8 cellular contexts compared by ENCODE assay signal in genomic region chr10:119206603-119207366, GRCh38. TPM values are rescaled to one million over a fixed set of nuclear protein-coding genes. Genes with fewer than 3 reads are reported as not detected.
DNase-seq lines count a peak whose midpoint lies in the region; ATAC-seq and TF ChIP-seq lines count a peak whose summit lies in the region.

No MANE protein-coding gene starts in this region.

- peak overlapping the region; percentile 75 to 86 (median 79) for H3K4me3 ChIP-seq in BLaER1 treated with 17β-estradiol and CSF1 and Interleukin-3, amounts not matched to agents 10 nM and 100 nM
- peak overlapping the region; percentile 75 for H3K4me3 ChIP-seq in OCI-LY7 (ENCODE audit: low read depth, low read length, poor library complexity, severe bottlenecking)

- peak overlapping the region; percentile 74 to 96 (median 91) for H3K4me2 ChIP-seq in BLaER1 treated with 17β-estradiol and CSF1 and Interleukin-3, amounts not matched to agents 10 nM and 100 nM
- H3K4me2 ChIP-seq in OCI-LY7 (ENCODE audit: low read length), result peak overlapping the region; percentile 86

- H3K9me2 ChIP-seq in OCI-LY7 (ENCODE audit: insufficient read depth, low read length), result no peaks in the 10 kb centered on the region

- POLR2A ChIA-PET in OCI-LY7 (lab: Charles Lee), result interaction anchor here (0.5 to 2.5 kb wide), 12 partner anchors 42 to 336 kb away, joined by 3 to 13 read pairs (median 3); partner anchors contain the start of genes RGS10 and SFXN4

- intact Hi-C loops in OCI-LY7 (cut with micrococcal nuclease; ENCODE audit: unreplicated experiment), result loop anchor here (1.0 to 5.0 kb wide), 8 partner anchors 100 to 390 kb away; partner anchors contain the start of gene TIAL1
- intact Hi-C loops in activated T-helper 2 cell treated with anti-CD3 and anti-CD28 coated beads, Interferon-gamma antibody, Interleukin-2, Interleukin-4, amounts not matched to agents 10 μg/mL and 5 μg/mL and 100 μg/mL, durations not matched to agents 14 hours and 24 hours and 36 hours (cut with micrococcal nuclease), result loop anchor here (1.0 to 5.0 kb wide), 8 partner anchors 28 to 451 kb away; partner anchors contain the start of genes PRDX3, RGS10 and TIAL1
- intact Hi-C loops in natural killer cell (cut with micrococcal nuclease), result loop anchor here (1.0 to 2.0 kb wide), 4 partner anchors 28 to 239 kb away; partner anchors contain the start of gene PRDX3

- no peaks in the 10 kb centered on the region for H3K9me3 ChIP-seq in BLaER1 treated with 17β-estradiol and CSF1 and Interleukin-3, amounts not matched to agents 10 nM and 100 nM (replicated peaks in 1 of 11)
- no peaks in the 10 kb centered on the region for H3K9me3 ChIP-seq in OCI-LY7 (ENCODE audit: low read length)

- peak overlapping the region; percentile 100 for H3K27ac Mint-ChIP-seq in activated T-helper 2 cell treated with anti-CD3 and anti-CD28 coated beads, Interferon-gamma antibody, Interleukin-2, Interleukin-4, amounts not matched to agents 10 μg/mL and 5 μg/mL and 100 μg/mL, durations not matched to agents 14 hours and 24 hours and 36 hours
- peak overlapping the region; percentile 94 for H3K27ac Mint-ChIP-seq in natural killer cell

- no TSS peak for BruUV-seq in OCI-LY7 (replicated peaks; lab: Mats Ljungman, UMichigan)

- peak; percentile 84 for DNase-seq in OCI-LY7 (ENCODE audit: low spot score)
- peak; percentile 65 for DNase-seq in activated T-helper 2 cell treated with anti-CD3 and anti-CD28 coated beads, Interferon-gamma antibody, Interleukin-2, Interleukin-4, amounts not matched to agents 10 μg/mL and 5 μg/mL and 100 μg/mL, durations not matched to agents 14 hours and 24 hours and 36 hours (ENCODE audit: low spot score)
- DNase-seq in fibroblast of peridontal ligament (ENCODE audit: extremely low read depth), result peak; percentile 52
- DNase-seq in natural killer cell, result peak; percentile 74
- peak; percentile 64 for DNase-seq in stimulated activated naive CD4-positive, alpha-beta T cell treated with Interleukin-2 at 50 U/mL for 16 hours (lab: John Stamatoyannopoulos, UW)

- H3K4me3 Mint-ChIP-seq in activated T-helper 2 cell treated with anti-CD3 and anti-CD28 coated beads, Interferon-gamma antibody, Interleukin-2, Interleukin-4, amounts not matched to agents 10 μg/mL and 5 μg/mL and 100 μg/mL, durations not matched to agents 14 hours and 24 hours and 36 hours (ENCODE audit: low read depth), result peak overlapping the region; percentile 98
- peak overlapping the region; percentile 95 for H3K4me3 Mint-ChIP-seq in natural killer cell

- peaks cover 4% of the 10 kb centered on the region for H3K36me3 Mint-ChIP-seq in activated T-helper 2 cell treated with anti-CD3 and anti-CD28 coated beads, Interferon-gamma antibody, Interleukin-2, Interleukin-4, amounts not matched to agents 10 μg/mL and 5 μg/mL and 100 μg/mL, durations not matched to agents 14 hours and 24 hours and 36 hours (ENCODE audit: low read depth)
- H3K36me3 Mint-ChIP-seq in natural killer cell, result no peaks in the 10 kb centered on the region

- H3K27ac ChIP-seq in BLaER1 treated with 17β-estradiol and CSF1 and Interleukin-3, amounts not matched to agents 10 nM and 100 nM, result peak overlapping the region; percentile 75 to 99 (median 95)
- peak overlapping the region; percentile 69 for H3K27ac ChIP-seq in OCI-LY7 (ENCODE audit: low read depth, low read length, poor library complexity, severe bottlenecking)

- peaks cover 34 to 43% (median 42%) of the 10 kb centered on the region in 11 experiments for H3K27me3 ChIP-seq in BLaER1 treated with 17β-estradiol and CSF1 and Interleukin-3, amounts not matched to agents 10 nM and 100 nM

- TF ChIP-seq CTCF in OCI-LY7 (conservative IDR thresholded peaks at IDR 0.05; ENCODE audit: low read length), result peak; percentile 87
- peak; percentile 74 for TF ChIP-seq CTCF in natural killer cell (IDR thresholded peaks at IDR 0.05)

- no peaks in the 10 kb centered on the region for H3K36me3 ChIP-seq in BLaER1 treated with 17β-estradiol and CSF1 and Interleukin-3, amounts not matched to agents 10 nM and 100 nM
- H3K36me3 ChIP-seq in OCI-LY7 (ENCODE audit: insufficient read depth, low read length), result no peaks in the 10 kb centered on the region

- CTCF ChIA-PET in OCI-LY7 (lab: Charles Lee; ENCODE audit: unreplicated experiment), result interaction anchor here (0.6 to 1.1 kb wide), 7 partner anchors 77 to 271 kb away, joined by 3 to 6 read pairs (median 3); no protein-coding TSS in a partner anchor

- peaks cover 36% of the 10 kb centered on the region for H3K4me1 Mint-ChIP-seq in activated T-helper 2 cell treated with anti-CD3 and anti-CD28 coated beads, Interferon-gamma antibody, Interleukin-2, Interleukin-4, amounts not matched to agents 10 μg/mL and 5 μg/mL and 100 μg/mL, durations not matched to agents 14 hours and 24 hours and 36 hours (ENCODE audit: low read depth)
- peaks cover 40 to 41% of the 10 kb centered on the region in 2 donors for H3K4me1 Mint-ChIP-seq in natural killer cell

- no peaks in the 10 kb centered on the region for H3K79me2 ChIP-seq in OCI-LY7 (ENCODE audit: insufficient read depth, low read depth, low read length)

- peak overlapping the region; percentile 84 to 98 (median 95) for H3K9ac ChIP-seq in BLaER1 treated with 17β-estradiol and CSF1 and Interleukin-3, amounts not matched to agents 10 nM and 100 nM

- H3K4me1 ChIP-seq in BLaER1 treated with 17β-estradiol and CSF1 and Interleukin-3, amounts not matched to agents 10 nM and 100 nM, result peaks cover 25 to 36% (median 28%) of the 10 kb centered on the region in 10 experiments
- H3K4me1 ChIP-seq in OCI-LY7 (ENCODE audit: insufficient read depth, low read length, poor library complexity, severe bottlenecking), result peaks cover 28% of the 10 kb centered on the region

- H4K20me1 ChIP-seq in BLaER1 treated with 17β-estradiol and CSF1 and Interleukin-3, amounts not matched to agents 10 nM and 100 nM, result peaks cover 0 to 17% (median 14%) of the 10 kb centered on the region in 11 experiments; a peak in 9 of 22 replicates
- H4K20me1 ChIP-seq in OCI-LY7 (ENCODE audit: insufficient read depth, low read length), result no peaks in the 10 kb centered on the region

- H3K27me3 Mint-ChIP-seq in activated T-helper 2 cell treated with anti-CD3 and anti-CD28 coated beads, Interferon-gamma antibody, Interleukin-2, Interleukin-4, amounts not matched to agents 10 μg/mL and 5 μg/mL and 100 μg/mL, durations not matched to agents 14 hours and 24 hours and 36 hours (ENCODE audit: low read depth), result no peaks in the 10 kb centered on the region
- no peaks in the 10 kb centered on the region for H3K27me3 Mint-ChIP-seq in natural killer cell (ENCODE audit: low read depth in 2 of 2)

- H2AFZ ChIP-seq in OCI-LY7 (ENCODE audit: low read length), result peak overlapping the region; percentile 76

- peak; percentile 57 for ATAC-seq in GM18909 (IDR thresholded peaks at IDR 0.05; ENCODE audit: poor library complexity, unreplicated experiment)
- peak; percentile 50 for ATAC-seq in HG03139 (IDR thresholded peaks at IDR 0.05; ENCODE audit: unreplicated experiment)
- ATAC-seq in natural killer cell, result peak; percentile 48 to 79 (median 66)

- H3K9me3 Mint-ChIP-seq in activated T-helper 2 cell treated with anti-CD3 and anti-CD28 coated beads, Interferon-gamma antibody, Interleukin-2, Interleukin-4, amounts not matched to agents 10 μg/mL and 5 μg/mL and 100 μg/mL, durations not matched to agents 14 hours and 24 hours and 36 hours, result no peaks in the 10 kb centered on the region
- no peaks in the 10 kb centered on the region for H3K9me3 Mint-ChIP-seq in natural killer cell

RNA-seq across cellular contexts. Expression of gene GRK5, which starts 0.6 kb away (rescaled TPM):
- 4.2 and 4.7 TPM in 2 replicates for total RNA-seq in OCI-LY7 (2014; rRNA removed; shearing (Covaris generic))
- total RNA-seq in OCI-LY7 (2022) (8.3 and 10.2 TPM in 2 replicates), natural killer cell (10 to 100 TPM; 37.6 to 54.3 (median 47.9) TPM)
- total RNA-seq in activated T-helper 2 cell treated with anti-CD3 and anti-CD28 coated beads, Interferon-gamma antibody, Interleukin-2, Interleukin-4, amounts not matched to agents 10 μg/mL and 5 μg/mL and 100 μg/mL, durations not matched to agents 14 hours and 24 hours and 36 hours, result 24.4 and 24.7 TPM in 2 replicates

RNA-seq across cellular contexts. Expression of gene PRDX3, which starts 28.2 kb away (rescaled TPM):
- 124 and 175 TPM in 2 replicates for total RNA-seq in OCI-LY7 (2014; rRNA removed; shearing (Covaris generic))
- total RNA-seq in OCI-LY7 (2022) (150 and 156 TPM in 2 replicates), natural killer cell (10 to 100 TPM; 12.5 to 17.4 (median 15.3) TPM)
- 177 and 182 TPM in 2 replicates for total RNA-seq in activated T-helper 2 cell treated with anti-CD3 and anti-CD28 coated beads, Interferon-gamma antibody, Interleukin-2, Interleukin-4, amounts not matched to agents 10 μg/mL and 5 μg/mL and 100 μg/mL, durations not matched to agents 14 hours and 24 hours and 36 hours

RNA-seq across cellular contexts. Expression of gene SFXN4, which starts 41.3 kb away (rescaled TPM):
- total RNA-seq in OCI-LY7 (2014; rRNA removed; shearing (Covaris generic)), result 27.8 and 35.9 TPM in 2 replicates
- total RNA-seq in OCI-LY7 (2022) (38.8 and 46.4 TPM in 2 replicates), natural killer cell (10 to 100 TPM in 1 of 3 donors, 1 to 10 TPM in 2; 5.5 to 13.7 (median 8.1) TPM)
- 43.5 and 44.8 TPM in 2 replicates for total RNA-seq in activated T-helper 2 cell treated with anti-CD3 and anti-CD28 coated beads, Interferon-gamma antibody, Interleukin-2, Interleukin-4, amounts not matched to agents 10 μg/mL and 5 μg/mL and 100 μg/mL, durations not matched to agents 14 hours and 24 hours and 36 hours

Comparison
In these comparisons a context has a peak if more than half of its experiments do, and no peak if none do; other contexts are left out.
1. Peak in every context shown above with its lines: DNase-seq, ATAC-seq, H3K4me3 ChIP-seq and H3K27ac ChIP-seq.